ENCODE assay signal across 31 cellular contexts in the genomic region with DNA sequence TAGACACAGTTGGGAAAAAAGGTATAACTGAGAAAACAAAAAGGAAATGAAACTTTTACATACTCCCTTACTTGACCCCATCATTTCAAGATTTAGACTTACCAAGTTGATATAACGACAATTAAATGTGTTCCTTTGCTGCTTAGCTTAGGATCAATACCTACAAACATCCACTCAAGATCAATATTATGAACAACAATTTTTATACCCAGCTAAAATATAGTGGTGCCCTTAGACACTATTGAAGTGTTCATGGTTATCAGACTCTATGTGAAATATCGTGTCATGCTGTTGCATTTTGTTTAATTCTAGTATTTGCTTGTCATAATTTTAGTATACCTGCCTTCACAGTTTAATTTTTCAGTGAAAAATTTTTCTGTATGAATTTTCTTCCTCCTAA. TPM values are rescaled to one million over a fixed set of nuclear protein-coding genes. Genes with fewer than 3 reads are reported as not detected.
"Had no signal": no experiment of that assay in that cellular context is flagged by ENCODE, and none has a peak within 500 bp of the region (broad histone marks: within the 10 kb centered on the region; RNA-seq: fewer than 3 reads in every experiment).

No MANE protein-coding gene starts in this region.

- ATAC-seq: effector memory CD8-positive, alpha-beta T cell; esophagus mucosa; gastrocnemius medialis; heart right ventricle; left cardiac atrium; left lung; left ventricle myocardium superior; lower lobe of right lung; mucosa of descending colon had no signal

- H3K27me3 ChIP-seq: esophagus squamous epithelium, gastrocnemius medialis, heart right ventricle, left lung had no signal

- H3K27ac ChIP-seq: coronary artery, epithelial cell of prostate, esophagus squamous epithelium, gastrocnemius medialis, heart right ventricle, left lung, lower lobe of right lung had no signal

- H3K36me3 ChIP-seq: esophagus squamous epithelium, gastrocnemius medialis, heart right ventricle, left lung, lower lobe of right lung had no signal

- H3K4me3 ChIP-seq: coronary artery, esophagus squamous epithelium, gastrocnemius medialis, heart right ventricle, left lung, lower lobe of right lung, mucosa of descending colon had no signal

- FAIRE-seq: endometrium, islet of Langerhans, keratinocyte had no signal

- H3K4me1 ChIP-seq: esophagus squamous epithelium, gastrocnemius medialis, heart right ventricle, left lung, lower lobe of right lung had no signal

- H3K9me3 ChIP-seq: gastrocnemius medialis, lower lobe of right lung, mucosa of descending colon had no signal

- DNase-seq: effector CD8-positive, alpha-beta T cell; effector memory CD8-positive, alpha-beta T cell; endodermal cell; erythroblast; esophagus squamous epithelium; foreskin fibroblast; foreskin melanocyte; gastrocnemius medialis; glutamatergic neuron; head of caudate nucleus; heart right ventricle; hippocampal formation; left cardiac atrium; left lung; left ventricle myocardium superior; lower lobe of right lung; mesenchymal stem cell; mucosa of descending colon; naive B cell had no signal

RNA-seq across cellular contexts. Expression of a gene that starts 4.2 kb away (rescaled TPM):
- total RNA-seq: dermis microvascular lymphatic vessel endothelial cell, endodermal cell, gastrocnemius medialis, glomerular endothelial cell, heart right ventricle, kidney epithelial cell, left cardiac atrium, left lung, left ventricle myocardium superior, lower lobe of right lung, lung microvascular endothelial cell, mesenteric fat pad, mucosa of descending colon, myocyte had no signal
- polyA plus RNA-seq: heart right ventricle, keratinocyte had no signal

RNA-seq across cellular contexts. Expression of a gene that starts 30.7 kb away (rescaled TPM):
- total RNA-seq: dermis microvascular lymphatic vessel endothelial cell, endodermal cell, gastrocnemius medialis, glomerular endothelial cell, heart right ventricle, kidney epithelial cell, left cardiac atrium, left ventricle myocardium superior, lung microvascular endothelial cell, mesenteric fat pad, myocyte had no signal
- polyA plus RNA-seq: heart right ventricle had no signal
